8 cellular contexts compared by ENCODE assay signal in genomic region chr13:51453308-51453958, GRCh38.
DNase-seq lines count a peak whose midpoint lies in the region; ATAC-seq and TF ChIP-seq lines count a peak whose summit lies in the region.

No MANE protein-coding gene starts in this region.

- H3K9ac ChIP-seq in endocrine pancreas (ENCODE audit: control insufficient read depth, insufficient read depth, low read length): peak overlapping the region; percentile 96
- peak overlapping the region; percentile 78 for H3K9ac ChIP-seq in muscle layer of colon (ENCODE audit: low read length)

- peak; percentile 82 for DNase-seq in NCI-H226
- DNase-seq in activated CD8-positive, alpha-beta memory T cell treated with anti-CD3 and anti-CD28 coated beads for 1 hour (ENCODE audit: extremely low read depth in 1 of 2, low read depth in 1 of 2): peak; percentile 54 to 65
- DNase-seq in stimulated activated CD8-positive, alpha-beta memory T cell treated with anti-CD3 and anti-CD28 coated beads, Interleukin-4, amount 100 ng/mL, for 4 hours (ENCODE audit: low read depth in 2 of 2, low spot score in 1 of 2): peak; percentile 37 to 70

- H3K36me3 ChIP-seq in endocrine pancreas (ENCODE audit: control insufficient read depth, insufficient read depth, low read length): no peaks in the 10 kb centered on the region
- peaks cover 7% of the 10 kb centered on the region for H3K36me3 ChIP-seq in muscle layer of colon (ENCODE audit: insufficient read depth, low read length)

- no peaks in the 10 kb centered on the region for H3K27me3 ChIP-seq in endocrine pancreas (ENCODE audit: control insufficient read depth, insufficient read depth, low read length)
- no peaks in the 10 kb centered on the region for H3K27me3 ChIP-seq in muscle layer of colon (ENCODE audit: control insufficient read depth in 1 of 2, insufficient read depth in 2 of 2, low read length in 2 of 2)

- H3K4me3 ChIP-seq in endocrine pancreas (ENCODE audit: control insufficient read depth, insufficient read depth, low read length) (peak overlapping the region; percentile 73), muscle layer of colon (ENCODE audit: low read depth in 1 of 2, low read length in 2 of 2) (peak overlapping the region; percentile 62 to 77)

- H3K4me1 ChIP-seq in endocrine pancreas (ENCODE audit: control insufficient read depth, insufficient read depth, low read length) (peaks cover 27% of the 10 kb centered on the region), muscle layer of colon (ENCODE audit: insufficient read depth, low read length) (peaks cover 30% of the 10 kb centered on the region)

- H3K9me3 ChIP-seq in endocrine pancreas (ENCODE audit: control insufficient read depth, low read length): no peaks in the 10 kb centered on the region
- H3K9me3 ChIP-seq in muscle layer of colon (ENCODE audit: low read length): no peaks in the 10 kb centered on the region

- no peak for TF ChIP-seq CTCF in 22Rv1 (IDR thresholded peaks at IDR 0.05)

- ATAC-seq in GM18517 (IDR thresholded peaks at IDR 0.05; ENCODE audit: unreplicated experiment) (peak; percentile 48), HG02981 (IDR thresholded peaks at IDR 0.05; ENCODE audit: unreplicated experiment) (peak; percentile 33)

- peak overlapping the region; percentile 96 for H3K27ac ChIP-seq in 22Rv1
- peak overlapping the region; percentile 93 for H3K27ac ChIP-seq in muscle layer of colon (ENCODE audit: low read depth, low read length)

Comparison
In these comparisons a context has a peak if more than half of its experiments do, and no peak if none do; other contexts are left out.
1. Peak in every context shown above with its lines: DNase-seq, ATAC-seq, H3K4me3 ChIP-seq and H3K27ac ChIP-seq.